Comparison of ENCODE assay signal across 28 cellular contexts in genomic region chr10:116106611-116107010, GRCh38.
"Had no signal": no experiment of that assay in that cellular context is flagged by ENCODE, and none has a peak within 500 bp of the region (broad histone marks: within the 10 kb centered on the region; RNA-seq: fewer than 3 reads in every experiment).

No MANE protein-coding gene starts in this region.

- H3K4me3 Mint-ChIP-seq: naive thymus-derived CD8-positive, alpha-beta T cell; nephron; neural crest cell; stimulated activated naive B cell treated with anti-CD40 and anti-IgM and Interleukin-4, amounts not matched to agents 10 μg/mL and 1 μg/mL and 100 μg/mL, for 72 hours had no signal

- H3K4me1 Mint-ChIP-seq: naive thymus-derived CD8-positive, alpha-beta T cell; stimulated activated naive B cell treated with anti-CD40 and anti-IgM and Interleukin-4, amounts not matched to agents 10 μg/mL and 1 μg/mL and 100 μg/mL, for 72 hours had no signal

- H2AFZ ChIP-seq: hepatocyte had no signal

- DNase-seq: heart right ventricle; kidney glomerular epithelial cell; left cardiac atrium; left lung; naive thymus-derived CD8-positive, alpha-beta T cell; nucleus accumbens; pancreas; posterior cingulate gyrus; retina; stimulated activated CD4-positive, alpha-beta T cell treated with anti-CD3 and anti-CD28 coated beads, Interleukin-12 subunit alpha, Interleukin-12 subunit beta, amount 100 ng/mL, for 4 hours; stimulated activated CD4-positive, alpha-beta T cell treated with anti-CD3 and anti-CD28 coated beads, Interleukin-15, amount 100 ng/mL, for 24 hours; stimulated activated CD4-positive, alpha-beta T cell treated with anti-CD3 and anti-CD28 coated beads, Interleukin-2, amount 100 ng/mL, for 24 hours; stimulated activated CD4-positive, alpha-beta T cell treated with anti-CD3 and anti-CD28 coated beads, Interleukin-4, amount 100 ng/mL, for 1 hour; stimulated activated naive B cell treated with anti-CD40 and anti-IgM and Interleukin-4, amounts not matched to agents 10 μg/mL and 1 μg/mL and 100 μg/mL, for 72 hours; stimulated activated naive CD8-positive, alpha-beta T cell treated with anti-CD3 and anti-CD28 coated beads, Interleukin-15, Interleukin-2, amounts not matched to agents 100 U/mL and 50 U/mL, for 24 hours; tibial artery; trophoblast cell; upper lobe of right lung; uterus had no signal

- ATAC-seq: heart right ventricle; left lung; naive thymus-derived CD8-positive, alpha-beta T cell; pancreas; sciatic nerve; stimulated activated naive B cell treated with anti-CD40 and anti-IgM and Interleukin-4, amounts not matched to agents 10 μg/mL and 1 μg/mL and 100 μg/mL, for 72 hours; stimulated activated naive CD8-positive, alpha-beta T cell treated with anti-CD3 and anti-CD28 coated beads, Interleukin-15, Interleukin-2, amounts not matched to agents 100 U/mL and 50 U/mL, for 24 hours; upper lobe of right lung had no signal

- H3K36me3 ChIP-seq: heart right ventricle, left lung, pancreas, prostate gland, suprapubic skin, thoracic aorta, tibial artery, upper lobe of right lung, uterus had no signal

- H3K79me2 ChIP-seq: hepatocyte had no signal

- H3K4me1 ChIP-seq: heart right ventricle, left lung, prostate gland, suprapubic skin, tibial artery, upper lobe of right lung, uterus had no signal

- H3K9me3 ChIP-seq: heart right ventricle, left lung, pancreas, prostate gland, suprapubic skin, thoracic aorta, tibial artery, upper lobe of right lung, uterus had no signal

- H3K4me2 ChIP-seq: hepatocyte had no signal

- H3K36me3 Mint-ChIP-seq: naive thymus-derived CD8-positive, alpha-beta T cell; stimulated activated naive B cell treated with anti-CD40 and anti-IgM and Interleukin-4, amounts not matched to agents 10 μg/mL and 1 μg/mL and 100 μg/mL, for 72 hours had no signal

- H3K27ac ChIP-seq: heart right ventricle, hepatocyte, left lung, pancreas, prostate gland, skin epidermis, suprapubic skin, thoracic aorta, tibial artery, upper lobe of right lung, uterus had no signal

- H3K27ac Mint-ChIP-seq: naive thymus-derived CD8-positive, alpha-beta T cell; nephron; stimulated activated naive B cell treated with anti-CD40 and anti-IgM and Interleukin-4, amounts not matched to agents 10 μg/mL and 1 μg/mL and 100 μg/mL, for 72 hours had no signal

- H3K27me3 ChIP-seq: hepatocyte, left lung, pancreas, suprapubic skin, upper lobe of right lung, uterus had no signal

- H3K27me3 Mint-ChIP-seq: stimulated activated naive B cell treated with anti-CD40 and anti-IgM and Interleukin-4, amounts not matched to agents 10 μg/mL and 1 μg/mL and 100 μg/mL, for 72 hours had no signal

- H3K9me3 Mint-ChIP-seq: nephron had no signal

- H3K4me3 ChIP-seq: heart right ventricle, hepatocyte, left lung, lung, pancreas, prostate gland, skin epidermis, suprapubic skin, thoracic aorta, tibial artery, upper lobe of right lung, uterus had no signal
